Comparison of ENCODE assay signal across 20 cellular contexts in genomic region chr1:156551866-156552265, GRCh38. TPM values are rescaled to one million over a fixed set of nuclear protein-coding genes. Genes with fewer than 3 reads are reported as not detected.
DNase-seq lines count a peak whose midpoint lies in the region; ATAC-seq, FAIRE-seq and TF ChIP-seq lines count a peak whose summit lies in the region.
"Had no signal": no experiment of that assay in that cellular context is flagged by ENCODE, and none has a peak within 500 bp of the region (broad histone marks: within the 10 kb centered on the region; RNA-seq: fewer than 3 reads in every experiment).

No MANE protein-coding gene starts in this region.

- BruUV-seq in PC-3 (replicated peaks; lab: Mats Ljungman, UMichigan), result no TSS peak

- H3K27me3 ChIP-seq in PC-3 (ENCODE audit: low read length), result no peaks in the 10 kb centered on the region

- H3K4me3 Mint-ChIP-seq in activated T-helper 2 cell treated with anti-CD3 and anti-CD28 coated beads, Interferon-gamma antibody, Interleukin-2, Interleukin-4, amounts not matched to agents 10 μg/mL and 5 μg/mL and 100 μg/mL, durations not matched to agents 14 hours and 24 hours and 36 hours (ENCODE audit: low read depth), result no peak overlapping the region
- H3K4me3 Mint-ChIP-seq: activated CD4-positive, alpha-beta T cell treated with anti-CD3 and anti-CD28 coated beads, Interleukin-2, amount 10 ng/mL, durations not matched to agents 24 days and 14 days; activated T-cell treated with anti-CD3 and anti-CD28 coated beads, Interleukin-2, amount 50 U/mL, for 72 hours; brain; H9 had no signal

- H3K9ac ChIP-seq in PC-3 (ENCODE audit: low read length), result peak overlapping the region; percentile 30; the same call in 1 of the 2 replicates

- H3K27me3 Mint-ChIP-seq in activated T-helper 2 cell treated with anti-CD3 and anti-CD28 coated beads, Interferon-gamma antibody, Interleukin-2, Interleukin-4, amounts not matched to agents 10 μg/mL and 5 μg/mL and 100 μg/mL, durations not matched to agents 14 hours and 24 hours and 36 hours (ENCODE audit: low read depth), result no peaks in the 10 kb centered on the region
- H3K27me3 Mint-ChIP-seq: activated CD4-positive, alpha-beta T cell treated with anti-CD3 and anti-CD28 coated beads, Interleukin-2, amount 10 ng/mL, durations not matched to agents 24 days and 14 days; brain had no signal

- no peak overlapping the region for H3K27ac Mint-ChIP-seq in activated T-helper 2 cell treated with anti-CD3 and anti-CD28 coated beads, Interferon-gamma antibody, Interleukin-2, Interleukin-4, amounts not matched to agents 10 μg/mL and 5 μg/mL and 100 μg/mL, durations not matched to agents 14 hours and 24 hours and 36 hours
- H3K27ac Mint-ChIP-seq: activated T-cell treated with anti-CD3 and anti-CD28 coated beads, Interleukin-2, amount 50 U/mL, for 72 hours; H9 had no signal

- H3K27ac ChIP-seq in PC-3 (ENCODE audit: low read length), result peak overlapping the region; percentile 63
- H3K27ac ChIP-seq: C4-2B had no signal

- peaks cover 21% of the 10 kb centered on the region for H3K4me1 ChIP-seq in PC-3 (ENCODE audit: insufficient read depth, low read length)

- peaks cover 3% of the 10 kb centered on the region for H3K4me1 Mint-ChIP-seq in activated T-helper 2 cell treated with anti-CD3 and anti-CD28 coated beads, Interferon-gamma antibody, Interleukin-2, Interleukin-4, amounts not matched to agents 10 μg/mL and 5 μg/mL and 100 μg/mL, durations not matched to agents 14 hours and 24 hours and 36 hours (ENCODE audit: low read depth)
- H3K4me1 Mint-ChIP-seq: activated CD4-positive, alpha-beta T cell treated with anti-CD3 and anti-CD28 coated beads, Interleukin-2, amount 10 ng/mL, durations not matched to agents 24 days and 14 days; brain; H9 had no signal

- ATAC-seq in PC-3, result peak; percentile 92
- no peak for ATAC-seq in left colon

- CTCF ChIA-PET in PC-3 (lab: Charles Lee), result no interaction called here

- no peak for TF ChIP-seq CTCF in AG10803 (conservative IDR thresholded peaks at IDR 0.05; ENCODE audit: low read length)
- TF ChIP-seq CTCF in PC-3 (conservative IDR thresholded peaks at IDR 0.05; ENCODE audit: low read depth, low read length), result no peak

- H3K36me3 Mint-ChIP-seq in activated T-helper 2 cell treated with anti-CD3 and anti-CD28 coated beads, Interferon-gamma antibody, Interleukin-2, Interleukin-4, amounts not matched to agents 10 μg/mL and 5 μg/mL and 100 μg/mL, durations not matched to agents 14 hours and 24 hours and 36 hours (ENCODE audit: low read depth), result peaks cover 18% of the 10 kb centered on the region
- H3K36me3 Mint-ChIP-seq: brain had no signal

- peak; percentile 50 for FAIRE-seq in H54 (lab: Jason Lieb, UNC)
- FAIRE-seq: frontal cortex had no signal

- no peak overlapping the region for H3K4me3 ChIP-seq in AG10803 (ENCODE audit: low read length)
- no peak overlapping the region for H3K4me3 ChIP-seq in PC-3 (ENCODE audit: low read length)

- H3K4me2 ChIP-seq in PC-3 (ENCODE audit: low read length), result peak overlapping the region; percentile 15

- H3K9me3 ChIP-seq in PC-3 (ENCODE audit: low read length), result no peaks in the 10 kb centered on the region

- H4K20me1 ChIP-seq in PC-3 (ENCODE audit: low read length), result no peaks in the 10 kb centered on the region

- DNase-seq in AG10803 (ENCODE audit: low read depth) (peak; percentile 15), H54 (ENCODE audit: insufficient read length, low spot score) (peak; percentile 86), PC-3 (peak; percentile 81), glomerular visceral epithelial cell (ENCODE audit: extremely low spot score) (peak; percentile 61), 8988T (no peak), left colon (no peak)
- DNase-seq in activated naive CD4-positive, alpha-beta T cell treated with Interleukin-2 at 50 U/mL for 16 hours, result no peak
- no peak for DNase-seq in activated T-helper 2 cell treated with anti-CD3 and anti-CD28 coated beads, Interferon-gamma antibody, Interleukin-2, Interleukin-4, amounts not matched to agents 10 μg/mL and 5 μg/mL and 100 μg/mL, durations not matched to agents 14 hours and 24 hours and 36 hours (ENCODE audit: low spot score)
- DNase-seq: activated CD4-positive, alpha-beta T cell treated with anti-CD3 and anti-CD28 coated beads, Interleukin-2, amount 10 ng/mL, durations not matched to agents 24 days and 14 days; activated T-cell treated with anti-CD3 and anti-CD28 coated beads, Interleukin-2, amount 50 U/mL, for 72 hours; effector CD8-positive, alpha-beta T cell; GDM1; H9; NCI-H2227 treated with DMSO at 0.1 percent for 48 hours; stimulated activated CD8-positive, alpha-beta memory T cell treated with anti-CD3 and anti-CD28 coated beads, Interleukin-4, amount 100 ng/mL, for 48 hours had no signal

- TF ChIP-seq POLR2A in H54 (IDR thresholded peaks at IDR 0.05; ENCODE audit: low read depth, low read length), result no peak

- H3K79me2 ChIP-seq in PC-3 (ENCODE audit: low read length), result no peaks in the 10 kb centered on the region

- intact Hi-C loops in PC-3 (cut with micrococcal nuclease), result no loop called here
- intact Hi-C loops in activated T-helper 2 cell treated with anti-CD3 and anti-CD28 coated beads, Interferon-gamma antibody, Interleukin-2, Interleukin-4, amounts not matched to agents 10 μg/mL and 5 μg/mL and 100 μg/mL, durations not matched to agents 14 hours and 24 hours and 36 hours (cut with micrococcal nuclease), result no loop called here
- intact Hi-C loops in left colon (cut with DNase I, micrococcal nuclease), result no loop called here

- no peak overlapping the region for H2AFZ ChIP-seq in PC-3 (ENCODE audit: low read length)

- POLR2A ChIA-PET in PC-3 (lab: Charles Lee; ENCODE audit: unreplicated experiment), result interaction anchor here (0.6 kb wide), 2 partner anchors 50 to 97 kb away, joined by 3 read pairs; no protein-coding TSS in a partner anchor

- no peaks in the 10 kb centered on the region for H3K9me3 Mint-ChIP-seq in activated T-helper 2 cell treated with anti-CD3 and anti-CD28 coated beads, Interferon-gamma antibody, Interleukin-2, Interleukin-4, amounts not matched to agents 10 μg/mL and 5 μg/mL and 100 μg/mL, durations not matched to agents 14 hours and 24 hours and 36 hours
- H3K9me3 Mint-ChIP-seq: activated CD4-positive, alpha-beta T cell treated with anti-CD3 and anti-CD28 coated beads, Interleukin-2, amount 10 ng/mL, durations not matched to agents 24 days and 14 days; activated T-cell treated with anti-CD3 and anti-CD28 coated beads, Interleukin-2, amount 50 U/mL, for 72 hours; brain; H9 had no signal

- H3K9me2 ChIP-seq in PC-3 (replicated peaks; ENCODE audit: low read length), result no peaks in the 10 kb centered on the region

- H3F3A ChIP-seq in PC-3 (ENCODE audit: low read length, unreplicated experiment), result no peaks in the 10 kb centered on the region

- H3K36me3 ChIP-seq in PC-3 (ENCODE audit: low read depth, low read length), result peaks cover 75% of the 10 kb centered on the region

RNA-seq across cellular contexts. Expression of gene IQGAP3, which starts 20.5 kb away (rescaled TPM):
- total RNA-seq in PC-3 (2014; rRNA removed) (54.3 and 77.3 TPM in 2 replicates), left colon (10 to 100 TPM in 1 of 2 donors, 1 to 10 TPM in 1; 2.8 to 10.5 TPM)
- 16.1 and 16.8 TPM in 2 replicates for total RNA-seq in activated T-helper 2 cell treated with anti-CD3 and anti-CD28 coated beads, Interferon-gamma antibody, Interleukin-2, Interleukin-4, amounts not matched to agents 10 μg/mL and 5 μg/mL and 100 μg/mL, durations not matched to agents 14 hours and 24 hours and 36 hours

RNA-seq across cellular contexts. Expression of gene TTC24, which starts 27.7 kb away (rescaled TPM):
- total RNA-seq in PC-3 (2014; rRNA removed), result not detected in 2 replicates
- 3.8 and 4.5 TPM in 2 replicates for total RNA-seq in activated T-helper 2 cell treated with anti-CD3 and anti-CD28 coated beads, Interferon-gamma antibody, Interleukin-2, Interleukin-4, amounts not matched to agents 10 μg/mL and 5 μg/mL and 100 μg/mL, durations not matched to agents 14 hours and 24 hours and 36 hours
- total RNA-seq in left colon, result under 1 TPM in 1 of 2 donors, not detected in 1; 0.28 TPM
- total RNA-seq: frontal cortex, pulmonary artery endothelial cell, urinary bladder had no signal

RNA-seq across cellular contexts. Expression of gene NAXE, which starts 39.7 kb away (rescaled TPM):
- total RNA-seq in PC-3 (2014; rRNA removed) (237 and 261 TPM in 2 replicates), left colon (10 to 100 TPM; 78.0 to 87.7 TPM)
- total RNA-seq in activated T-helper 2 cell treated with anti-CD3 and anti-CD28 coated beads, Interferon-gamma antibody, Interleukin-2, Interleukin-4, amounts not matched to agents 10 μg/mL and 5 μg/mL and 100 μg/mL, durations not matched to agents 14 hours and 24 hours and 36 hours, result 76.1 and 78.8 TPM in 2 replicates

RNA-seq across cellular contexts. Expression of gene GPATCH4, which starts 49.4 kb away (rescaled TPM):
- total RNA-seq in PC-3 (2014; rRNA removed), result 37.3 and 73.7 TPM in 2 replicates
- 73.7 and 80.4 TPM in 2 replicates for total RNA-seq in activated T-helper 2 cell treated with anti-CD3 and anti-CD28 coated beads, Interferon-gamma antibody, Interleukin-2, Interleukin-4, amounts not matched to agents 10 μg/mL and 5 μg/mL and 100 μg/mL, durations not matched to agents 14 hours and 24 hours and 36 hours
- total RNA-seq in left colon, result 10 to 100 TPM; 13.8 to 20.1 TPM

RNA-seq across cellular contexts. Expression of gene MEF2D, which starts 51.3 kb away (rescaled TPM):
- total RNA-seq in PC-3 (2014; rRNA removed) (17.3 and 27.4 TPM in 2 replicates), left colon (10 to 100 TPM; 45.9 to 66.4 TPM)
- 37.9 and 42.1 TPM in 2 replicates for total RNA-seq in activated T-helper 2 cell treated with anti-CD3 and anti-CD28 coated beads, Interferon-gamma antibody, Interleukin-2, Interleukin-4, amounts not matched to agents 10 μg/mL and 5 μg/mL and 100 μg/mL, durations not matched to agents 14 hours and 24 hours and 36 hours

Comparison
In these comparisons a context has a peak if more than half of its experiments do, and no peak if none do; other contexts are left out.
1. DNase-seq: peak in AG10803 (single experiment), H54 (single experiment), PC-3 (single experiment) and glomerular visceral epithelial cell (single experiment); none in activated naive CD4-positive, alpha-beta T cell treated with Interleukin-2 at 50 U/mL for 16 hours (single experiment), 8988T (single experiment), activated T-helper 2 cell treated with anti-CD3 and anti-CD28 coated beads, Interferon-gamma antibody, Interleukin-2, Interleukin-4, amounts not matched to agents 10 μg/mL and 5 μg/mL and 100 μg/mL, durations not matched to agents 14 hours and 24 hours and 36 hours (single experiment) and left colon (0 of 2).